ENCODE assay signal across 1 cellular context in genomic region chr11:87878373-87878779, GRCh38.
TF ChIP-seq lines count a peak whose summit lies in the region.

No MANE protein-coding gene starts in this region.

TF ChIP-seq in SK-N-SH treated with all-trans-retinoic acid at 6 μM for 48 hours, 23 proteins besides CTCF, POLR2A, EP300 and RAD21 (continued from another document):
- TF ChIP-seq, protein P1, sequence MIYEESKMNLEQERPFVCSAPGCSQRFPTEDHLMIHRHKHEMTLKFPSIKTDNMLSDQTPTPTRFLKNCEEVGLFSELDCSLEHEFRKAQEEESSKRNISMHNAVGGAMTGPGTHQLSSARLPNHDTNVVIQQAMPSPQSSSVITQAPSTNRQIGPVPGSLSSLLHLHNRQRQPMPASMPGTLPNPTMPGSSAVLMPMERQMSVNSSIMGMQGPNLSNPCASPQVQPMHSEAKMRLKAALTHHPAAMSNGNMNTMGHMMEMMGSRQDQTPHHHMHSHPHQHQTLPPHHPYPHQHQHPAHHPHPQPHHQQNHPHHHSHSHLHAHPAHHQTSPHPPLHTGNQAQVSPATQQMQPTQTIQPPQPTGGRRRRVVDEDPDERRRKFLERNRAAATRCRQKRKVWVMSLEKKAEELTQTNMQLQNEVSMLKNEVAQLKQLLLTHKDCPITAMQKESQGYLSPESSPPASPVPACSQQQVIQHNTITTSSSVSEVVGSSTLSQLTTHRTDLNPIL (CRISPR knock-in tag; IDR thresholded peaks at IDR 0.05; ENCODE audit: low read depth), result no peak
- TF ChIP-seq ESRRG (CRISPR knock-in tag; IDR thresholded peaks at IDR 0.05) (no peak), TOX (CRISPR knock-in tag; IDR thresholded peaks at IDR 0.05; ENCODE audit: borderline replicate concordance) (no peak), PPARA (CRISPR knock-in tag; IDR thresholded peaks at IDR 0.05; ENCODE audit: borderline replicate concordance) (no peak), ZC3H10 (CRISPR knock-in tag; IDR thresholded peaks at IDR 0.05) (no peak), TCF4 (CRISPR knock-in tag; IDR thresholded peaks at IDR 0.05; ENCODE audit: borderline replicate concordance) (no peak), ZNF70 (CRISPR knock-in tag; IDR thresholded peaks at IDR 0.05) (no peak), ZNF565 (CRISPR knock-in tag; conservative IDR thresholded peaks at IDR 0.05; ENCODE audit: low read depth) (no peak), BACH2 (CRISPR knock-in tag; IDR thresholded peaks at IDR 0.05; ENCODE audit: borderline replicate concordance) (no peak)
